In the genomic region with DNA sequence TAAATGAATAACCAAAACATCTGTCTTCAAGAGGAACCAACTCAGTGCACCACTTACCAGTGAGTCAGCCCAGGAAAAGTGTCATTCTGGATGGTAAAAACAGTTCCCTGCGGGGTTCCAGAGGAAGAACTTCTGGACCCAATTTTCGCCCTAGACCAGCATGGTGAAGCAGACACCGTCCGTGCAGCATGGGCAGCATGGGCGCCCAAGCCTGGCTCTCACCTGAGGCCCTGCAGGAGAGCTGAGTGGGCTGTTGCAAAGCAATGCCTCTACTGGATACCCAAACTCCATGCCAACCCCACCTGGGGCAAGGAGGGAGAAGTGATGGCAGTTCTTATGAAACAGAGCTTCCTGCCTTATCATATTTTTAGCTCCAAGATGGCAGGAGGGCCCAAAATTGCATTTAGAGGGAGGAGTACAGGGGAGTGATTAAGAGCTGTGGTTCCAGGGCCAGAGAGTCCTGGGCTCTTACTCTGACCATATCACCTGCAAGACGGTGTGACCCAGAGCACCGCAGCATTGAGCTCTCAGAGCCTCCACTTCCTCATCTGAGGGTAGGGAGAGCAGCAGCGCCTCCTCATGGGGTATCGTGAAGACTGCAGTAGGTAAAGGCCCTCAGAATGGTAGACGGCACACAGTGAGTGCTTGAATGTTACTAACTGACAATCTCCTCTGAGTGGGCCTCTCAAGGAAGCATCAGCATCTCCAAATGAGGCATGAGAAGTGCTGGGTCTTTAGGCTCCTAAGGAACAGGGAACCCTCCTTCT, we compare ENCODE assay signal across 9 cellular contexts. TPM values are rescaled to one million over a fixed set of nuclear protein-coding genes. Genes with fewer than 3 reads are reported as not detected.
DNase-seq lines count a peak whose midpoint lies in the region; ATAC-seq and TF ChIP-seq lines count a peak whose summit lies in the region.
"Had no signal": no experiment of that assay in that cellular context is flagged by ENCODE, and none has a peak within 500 bp of the region (broad histone marks: within the 10 kb centered on the region; RNA-seq: fewer than 3 reads in every experiment).

No MANE protein-coding gene starts in this region.

- H3K36me3 ChIP-seq in BE2C: no peaks in the 10 kb centered on the region

- no peaks in the 10 kb centered on the region for H3K27me3 ChIP-seq in BE2C

- H3K4me1 ChIP-seq in BE2C: no peaks in the 10 kb centered on the region
- H3K4me1 ChIP-seq: HAP-1 had no signal

- H3K4me3 ChIP-seq in BE2C (ENCODE audit: low read depth, low read length) (no peak overlapping the region), fibroblast of villous mesenchyme (ENCODE audit: low read depth, low read length) (no peak overlapping the region)
- H3K4me3 ChIP-seq: HAP-1 had no signal

- DNase-seq in BE2C: peak; percentile 34
- peak; percentile 32 to 44 for DNase-seq in activated CD4-positive, alpha-beta T cell treated with anti-CD3 and anti-CD28 coated beads, Interleukin-2, amount 50 U/mL, for 48 hours
- DNase-seq in fibroblast of villous mesenchyme (ENCODE audit: low read depth): no peak
- peak; percentile 11 for DNase-seq in stimulated activated CD8-positive, alpha-beta memory T cell treated with anti-CD3 and anti-CD28 coated beads, Interleukin-4, amount 100 ng/mL, for 24 hours (ENCODE audit: low read depth)

- TF ChIP-seq RAD21 in Ishikawa (IDR thresholded peaks at IDR 0.05; ENCODE audit: low read depth): peak; percentile 53

- ATAC-seq in HG02840 (IDR thresholded peaks at IDR 0.05; ENCODE audit: low FRiP score, unreplicated experiment): no peak
- no peak for ATAC-seq in GM19035 (IDR thresholded peaks at IDR 0.05; ENCODE audit: unreplicated experiment)
- no peak for ATAC-seq in GM19455 (IDR thresholded peaks at IDR 0.05; ENCODE audit: unreplicated experiment)

- TF ChIP-seq CTCF in BE2C (IDR thresholded peaks at IDR 0.05; ENCODE audit: low read depth, low read length): peak; percentile 41; the same call in 1 of the 2 replicates
- TF ChIP-seq CTCF in fibroblast of villous mesenchyme (IDR thresholded peaks at IDR 0.05; ENCODE audit: insufficient read depth, low read depth, low read length): peak; percentile 37

- no peaks in the 10 kb centered on the region for H3K9me3 ChIP-seq in BE2C
- H3K9me3 ChIP-seq: HAP-1 had no signal

- no peak for TF ChIP-seq EP300 in Ishikawa (IDR thresholded peaks at IDR 0.05; ENCODE audit: borderline replicate concordance)

TF ChIP-seq in Ishikawa, 13 proteins besides CTCF, POLR2A, EP300 and RAD21:
- TF ChIP-seq TAF1 (IDR thresholded peaks at IDR 0.05; ENCODE audit: low read depth) (no peak), YY1 (IDR thresholded peaks at IDR 0.05; ENCODE audit: low read depth) (no peak)
TF ChIP-seq in Ishikawa: peak in this region for 0.

RNA-seq across cellular contexts. Expression of a gene that starts 16.6 kb away (rescaled TPM):
- 89.6 TPM for polyA plus RNA-seq in BE2C (2012; ENCODE audit: insufficient read depth, insufficient read length, low read depth)
- 19.9 and 23.5 TPM in 2 replicates for total RNA-seq in fibroblast of villous mesenchyme

RNA-seq across cellular contexts. Expression of a gene that starts 29.6 kb away (rescaled TPM):
- polyA plus RNA-seq in BE2C (2012; ENCODE audit: insufficient read depth, insufficient read length, low read depth): 19.3 TPM
- 20.9 and 24.2 TPM in 2 replicates for total RNA-seq in fibroblast of villous mesenchyme

RNA-seq across cellular contexts. Expression of a gene that starts 40.5 kb away (rescaled TPM):
- polyA plus RNA-seq in BE2C (2012; ENCODE audit: insufficient read depth, insufficient read length, low read depth): 12.9 TPM
- total RNA-seq in fibroblast of villous mesenchyme: 227 and 267 TPM in 2 replicates
